In genomic region chr2:241974851-241975592, GRCh38 we compare ENCODE assay signal across 18 cellular contexts.
A peak's percentile ranks its signal among the peaks of the same experiment; 100 is the strongest.
DNase-seq lines count a peak whose midpoint lies in the region; ATAC-seq and TF ChIP-seq lines count a peak whose summit lies in the region.
"Had no signal": no experiment of that assay in that cellular context is flagged by ENCODE, and none has a peak within 500 bp of the region (broad histone marks: within the 10 kb centered on the region; RNA-seq: fewer than 3 reads in every experiment).

No MANE protein-coding gene starts in this region.

- no peak overlapping the region for H4K5ac ChIP-seq in IMR-90 (ENCODE audit: low read depth, low read length)

- H3F3A ChIP-seq in PC-3 (ENCODE audit: low read length, unreplicated experiment), result no peaks in the 10 kb centered on the region

- no peak overlapping the region for H3K56ac ChIP-seq in IMR-90 (ENCODE audit: extremely low read depth, insufficient read depth, low read length)

- no peak overlapping the region for H3K9ac ChIP-seq in IMR-90 (ENCODE audit: low read depth, low read length)
- H3K9ac ChIP-seq in PC-3 (ENCODE audit: low read length), result no peak overlapping the region
- H3K9ac ChIP-seq: GM23248 had no signal

- no peaks in the 10 kb centered on the region for H3K4me1 ChIP-seq in IMR-90 (ENCODE audit: control insufficient read depth, insufficient read depth, low read length)
- no peaks in the 10 kb centered on the region for H3K4me1 ChIP-seq in Peyer's patch
- peaks cover 0 to 12% (median 5%) of the 10 kb centered on the region in 6 donors for H3K4me1 ChIP-seq in spleen
- H3K4me1 ChIP-seq in CD8-positive, alpha-beta T cell (ENCODE audit: insufficient read depth, low read length), result no peaks in the 10 kb centered on the region
- no peaks in the 10 kb centered on the region for H3K4me1 ChIP-seq in PC-3 (ENCODE audit: insufficient read depth, low read length)
- H3K4me1 ChIP-seq: A549, BE2C had no signal

- H3K4me3 ChIP-seq in IMR-90 (ENCODE audit: insufficient read depth, low read depth, low read length) (no peak overlapping the region), Peyer's patch (no peak overlapping the region), spleen (no peak overlapping the region), PC-3 (ENCODE audit: low read length) (no peak overlapping the region)
- H3K4me3 ChIP-seq in CD8-positive, alpha-beta T cell (ENCODE audit: low read depth, low read length), result no peak overlapping the region
- H3K4me3 ChIP-seq: A549, GM23248 had no signal

- intact Hi-C loops in IMR-90 (cut with micrococcal nuclease), result no loop called here
- intact Hi-C loops in spleen (cut with DNase I; ENCODE audit: low total_unique reads), result no loop called here
- intact Hi-C loops in CD8-positive, alpha-beta T cell (cut with DNase I, micrococcal nuclease), result no loop called here
- intact Hi-C loops in PC-3 (cut with micrococcal nuclease), result no loop called here

- TF ChIP-seq RAD21 in IMR-90 (IDR thresholded peaks at IDR 0.05; ENCODE audit: low read length), result no peak

- no peak overlapping the region for H4K91ac ChIP-seq in IMR-90 (ENCODE audit: insufficient read depth, low read depth, low read length)

- H3K4me3 Mint-ChIP-seq in memory B cell, result no peak overlapping the region
- H3K4me3 Mint-ChIP-seq in CD8-positive, alpha-beta T cell, result no peak overlapping the region
- H3K4me3 Mint-ChIP-seq: CD4-positive, alpha-beta memory T cell had no signal

- H2AFZ ChIP-seq in IMR-90 (replicated peaks; ENCODE audit: low read length, poor library complexity) (no peak overlapping the region), PC-3 (ENCODE audit: low read length) (no peak overlapping the region)
- H2AFZ ChIP-seq: GM23248 had no signal

- ATAC-seq in IMR-90 (ENCODE audit: low read depth) (no peak), memory B cell (ENCODE audit: low read depth) (no peak), PC-3 (no peak)
- ATAC-seq in CD8-positive, alpha-beta T cell, result no peak
- ATAC-seq: A549, HCT116 had no signal

- H2AK5ac ChIP-seq in IMR-90 (ENCODE audit: low read depth, low read length), result no peak overlapping the region

- H3K23ac ChIP-seq in IMR-90 (ENCODE audit: low read depth, low read length), result no peak overlapping the region

- H3K4ac ChIP-seq in IMR-90 (ENCODE audit: low read depth, low read length), result no peak overlapping the region

- TF ChIP-seq CTCF in IMR-90 (conservative IDR thresholded peaks at IDR 0.05; ENCODE audit: low read depth, low read length), result no peak
- no peak for TF ChIP-seq CTCF in Peyer's patch (IDR thresholded peaks at IDR 0.05)
- no peak for TF ChIP-seq CTCF in spleen (IDR thresholded peaks at IDR 0.05 in 8 of 11, conservative IDR thresholded peaks at IDR 0.05 in 3 of 11)
- no peak for TF ChIP-seq CTCF in CD8-positive, alpha-beta T cell (IDR thresholded peaks at IDR 0.05)
- no peak for TF ChIP-seq CTCF in PC-3 (conservative IDR thresholded peaks at IDR 0.05; ENCODE audit: low read depth, low read length)

- TF ChIP-seq POLR2A in IMR-90 (IDR thresholded peaks at IDR 0.05; ENCODE audit: low read depth, low read length), result no peak
- TF ChIP-seq POLR2A in Peyer's patch (IDR thresholded peaks at IDR 0.05), result no peak
- TF ChIP-seq POLR2A in spleen (IDR thresholded peaks at IDR 0.05), result no peak

- 0 out of 2 replicates have a peak, but pooled peaks cover 3% of the 10 kb centered on the region for H3K9me3 ChIP-seq in IMR-90 (ENCODE audit: control insufficient read depth, insufficient read depth, low read length)
- no peaks in the 10 kb centered on the region for H3K9me3 ChIP-seq in Peyer's patch
- peaks cover 0 to 4% (median 0%) of the 10 kb centered on the region in 8 donors for H3K9me3 ChIP-seq in spleen
- no peaks in the 10 kb centered on the region for H3K9me3 ChIP-seq in CD8-positive, alpha-beta T cell (ENCODE audit: low read length)
- no peaks in the 10 kb centered on the region for H3K9me3 ChIP-seq in PC-3 (ENCODE audit: low read length)
- H3K9me3 ChIP-seq: A549, BE2C had no signal

- H3K36me3 Mint-ChIP-seq in memory B cell, result peaks cover 43% of the 10 kb centered on the region
- H3K36me3 Mint-ChIP-seq in CD8-positive, alpha-beta T cell, result peaks cover 36% of the 10 kb centered on the region

- peaks cover 17% of the 10 kb centered on the region for H3K4me1 Mint-ChIP-seq in memory B cell
- H3K4me1 Mint-ChIP-seq in CD8-positive, alpha-beta T cell (ENCODE audit: low read depth), result no peaks in the 10 kb centered on the region
- H3K4me1 Mint-ChIP-seq: CD4-positive, alpha-beta memory T cell had no signal

- no peak overlapping the region for H3K18ac ChIP-seq in IMR-90 (ENCODE audit: low read depth, low read length)

- no peaks in the 10 kb centered on the region for H3K9me3 Mint-ChIP-seq in memory B cell
- H3K9me3 Mint-ChIP-seq in CD8-positive, alpha-beta T cell, result no peaks in the 10 kb centered on the region
- H3K9me3 Mint-ChIP-seq: CD4-positive, alpha-beta memory T cell had no signal

- H3K4me2 ChIP-seq in IMR-90 (ENCODE audit: low read depth, low read length), result no peak overlapping the region
- no peak overlapping the region for H3K4me2 ChIP-seq in PC-3 (ENCODE audit: low read length)
- H3K4me2 ChIP-seq: A549 had no signal

- H2BK5ac ChIP-seq in IMR-90 (ENCODE audit: low read depth, low read length, poor library complexity, severe bottlenecking), result no peak overlapping the region

- peak overlapping the region; percentile 73 for H3K27ac Mint-ChIP-seq in memory B cell
- no peak overlapping the region for H3K27ac Mint-ChIP-seq in CD8-positive, alpha-beta T cell

- no peaks in the 10 kb centered on the region for H3K9me1 ChIP-seq in IMR-90 (ENCODE audit: insufficient read depth, low read length)

- H2BK120ac ChIP-seq in IMR-90 (ENCODE audit: low read depth, low read length), result no peak overlapping the region

- no peak overlapping the region for H4K8ac ChIP-seq in IMR-90 (ENCODE audit: low read depth in 2 of 2, low read length in 2 of 2)

- no peaks in the 10 kb centered on the region for H3K9me2 ChIP-seq in PC-3 (replicated peaks; ENCODE audit: low read length)

- H3K27me3 Mint-ChIP-seq in memory B cell, result no peaks in the 10 kb centered on the region
- no peaks in the 10 kb centered on the region for H3K27me3 Mint-ChIP-seq in CD8-positive, alpha-beta T cell (ENCODE audit: low read depth)
- H3K27me3 Mint-ChIP-seq: CD4-positive, alpha-beta memory T cell had no signal

- WGBS in IMR-90 (ENCODE audit: extremely low coverage in 2 of 2, insufficient read length in 1 of 2), 2 experiments, result 95% methylated on average over 8 of the region's 26 CpGs; no CpG with 5 or more reads in 1 of the 2 experiments
- 87 to 98% (median 94%) methylated on average over 20 to 26 of the region's 26 CpGs for WGBS in spleen, 5 donors

- H3K36me3 ChIP-seq in IMR-90 (ENCODE audit: control insufficient read depth, insufficient read depth, low read length) (no peaks in the 10 kb centered on the region), Peyer's patch (no peaks in the 10 kb centered on the region), spleen (peaks cover 0 to 67% (median 0%) of the 10 kb centered on the region in 6 donors), PC-3 (ENCODE audit: low read depth, low read length) (no peaks in the 10 kb centered on the region)
- peaks cover 4% of the 10 kb centered on the region for H3K36me3 ChIP-seq in CD8-positive, alpha-beta T cell (ENCODE audit: insufficient read depth, low read length)
- H3K36me3 ChIP-seq: BE2C had no signal

- H3K27ac ChIP-seq in IMR-90 (ENCODE audit: insufficient read depth, low read length), result no peak overlapping the region
- H3K27ac ChIP-seq in Peyer's patch, result no peak overlapping the region
- no peak overlapping the region for H3K27ac ChIP-seq in spleen
- no peak overlapping the region for H3K27ac ChIP-seq in CD8-positive, alpha-beta T cell (ENCODE audit: low read depth, low read length)
- no peak overlapping the region for H3K27ac ChIP-seq in PC-3 (ENCODE audit: low read length)
- H3K27ac ChIP-seq: A549, C4-2B, GM23248, HL-60 had no signal

- no peak overlapping the region for H3K14ac ChIP-seq in IMR-90 (replicated peaks; ENCODE audit: low read depth, low read length)

- H2AK9ac ChIP-seq in IMR-90 (replicated peaks; ENCODE audit: low read depth, low read length, poor library complexity), result peak overlapping the region; percentile 13

- DNase-seq in IMR-90, result no peak
- DNase-seq in Peyer's patch, result peak in 2 of 3 donors; percentile 23 to 39
- no peak for DNase-seq in memory B cell (ENCODE audit: low spot score in 2 of 2)
- DNase-seq in spleen, result peak; percentile 44
- no peak for DNase-seq in CD8-positive, alpha-beta T cell
- DNase-seq in PC-3, result no peak
- DNase-seq in SHP77 treated with DMSO at 0.1 percent for 48 hours (lab: John Stamatoyannopoulos, UW), result no peak
- DNase-seq in NCI-H524 (lab: John Stamatoyannopoulos, UW), result no peak
- DNase-seq: BE2C; CD4-positive, alpha-beta memory T cell; COR-L47; DMS153; EL; GM23248 had no signal

- H3K27me3 ChIP-seq in IMR-90 (ENCODE audit: control insufficient read depth, insufficient read depth, low read length) (no peaks in the 10 kb centered on the region; the same call in 1 of the 2 replicates), Peyer's patch (no peaks in the 10 kb centered on the region), spleen (replicated peaks in 1 of 7) (no peaks in the 10 kb centered on the region), PC-3 (ENCODE audit: low read length) (no peaks in the 10 kb centered on the region)
- H3K27me3 ChIP-seq in CD8-positive, alpha-beta T cell (ENCODE audit: insufficient read depth, low read length), result no peaks in the 10 kb centered on the region
- H3K27me3 ChIP-seq: BE2C had no signal

- in situ Hi-C loops in IMR-90 (cut with MboI; ENCODE audit: low sequenced_read_pairs), result no loop called here

- no peaks in the 10 kb centered on the region for H3K79me2 ChIP-seq in PC-3 (ENCODE audit: low read length)

- H4K20me1 ChIP-seq in IMR-90 (ENCODE audit: insufficient read depth, low read length) (no peaks in the 10 kb centered on the region), PC-3 (ENCODE audit: low read length) (no peaks in the 10 kb centered on the region)

- CTCF ChIA-PET in IMR-90 (lab: Yijun Ruan, JAX) (interaction anchor here (1.3 kb wide), 1 partner anchor 46 kb away, joined by 4 read pairs; no protein-coding TSS in a partner anchor), PC-3 (lab: Charles Lee) (no interaction called here)
- CTCF ChIA-PET in CD8-positive, alpha-beta T cell (lab: Charles Lee), result no interaction called here

- POLR2A ChIA-PET in IMR-90 (lab: Charles Lee; ENCODE audit: unreplicated experiment), result no interaction called here
- POLR2A ChIA-PET in CD8-positive, alpha-beta T cell (lab: Charles Lee), result no interaction called here
- POLR2A ChIA-PET in PC-3 (lab: Charles Lee; ENCODE audit: unreplicated experiment), result no interaction called here

- BruUV-seq in IMR-90 (replicated peaks; lab: Mats Ljungman, UMichigan) (no TSS peak), PC-3 (replicated peaks; lab: Mats Ljungman, UMichigan) (no TSS peak)

- H3K79me1 ChIP-seq in IMR-90 (ENCODE audit: low read depth in 1 of 2, low read length in 2 of 2), result no peaks in the 10 kb centered on the region

- no peak overlapping the region for H2BK20ac ChIP-seq in IMR-90 (ENCODE audit: low read depth, low read length)

- dilution Hi-C loops in IMR-90 (cut with HindIII; ENCODE audit: low sequenced_read_pairs, unreplicated experiment), result no loop called here

- no peak overlapping the region for H2BK15ac ChIP-seq in IMR-90 (ENCODE audit: low read depth, low read length)

TF ChIP-seq in IMR-90, 13 proteins besides CTCF, POLR2A, EP300 and RAD21 (continues in another document):
- no peak for TF ChIP-seq RCOR1 (IDR thresholded peaks at IDR 0.05; ENCODE audit: insufficient replicate concordance, low read length)

Comparison
In these comparisons a context has a peak if more than half of its experiments do, and no peak if none do; other contexts are left out.
1. DNase-seq: peak in Peyer's patch (2 of 3) and spleen (single experiment); none in IMR-90 (single experiment), memory B cell (0 of 2), CD8-positive, alpha-beta T cell (0 of 7), PC-3 (single experiment), SHP77 treated with DMSO at 0.1 percent for 48 hours (single experiment) and NCI-H524 (0 of 2).